In the genomic region with DNA sequence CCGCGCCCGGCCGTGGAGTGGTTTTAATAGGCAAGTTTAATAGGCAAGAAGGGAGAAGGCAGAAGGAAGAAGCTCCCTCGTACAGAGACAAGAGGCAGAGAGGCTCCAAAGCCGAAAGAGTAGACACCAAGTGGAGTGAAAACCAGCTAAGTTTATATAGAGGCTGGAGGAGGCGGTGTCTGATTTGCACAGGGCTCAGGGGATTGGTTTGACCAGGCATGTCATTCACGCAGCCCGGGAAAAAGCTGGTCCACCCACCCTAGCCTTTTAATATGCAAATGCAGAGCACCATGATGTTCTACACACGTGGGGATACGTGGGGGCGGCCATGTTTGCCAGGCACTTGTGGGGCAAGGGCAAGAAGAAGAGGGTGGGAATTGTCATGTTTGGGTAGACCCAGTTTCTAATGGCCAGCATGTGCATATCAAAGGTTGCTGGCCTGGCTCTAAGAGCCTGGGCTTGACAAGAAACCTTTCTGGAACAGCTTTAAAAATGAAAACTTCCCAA, we compare ENCODE assay signal across 34 cellular contexts.
"Had no signal": no experiment of that assay in that cellular context is flagged by ENCODE, and none has a peak within 500 bp of the region (broad histone marks: within the 10 kb centered on the region; RNA-seq: fewer than 3 reads in every experiment).

No MANE protein-coding gene starts in this region.

- H3K36me3 Mint-ChIP-seq: activated naive CD8-positive, alpha-beta T cell treated with anti-CD3 and anti-CD28 coated beads for 36 hours had no signal

- H3K9me3 Mint-ChIP-seq: activated CD4-positive, alpha-beta T cell treated with anti-CD3 and anti-CD28 coated beads, Interleukin-2, amount 10 ng/mL, durations not matched to agents 24 days and 14 days; activated T-helper 1 cell treated with anti-CD3 and anti-CD28 coated beads, Interleukin-12 subunit alpha, Interleukin-12 subunit beta, Interleukin-2, Interleukin-4 antibody, amounts not matched to agents 30 ng/mL and 10 ng/mL and 1 ng/mL, durations not matched to agents 14 hours and 24 hours and 36 hours had no signal

- H3K27me3 Mint-ChIP-seq: activated CD8-positive, alpha-beta T cell treated with anti-CD3 and anti-CD28 coated beads for 36 hours; activated naive CD8-positive, alpha-beta T cell treated with anti-CD3 and anti-CD28 coated beads for 36 hours had no signal

- H3K27ac ChIP-seq: adrenal gland, body of pancreas, brain microvascular endothelial cell, breast epithelium, VCaP had no signal

- H3K4me1 ChIP-seq: adrenal gland, breast epithelium had no signal

- H3K36me3 ChIP-seq: adrenal gland, brain microvascular endothelial cell, breast epithelium had no signal

- H3K4me3 ChIP-seq: adrenal gland, body of pancreas, breast epithelium had no signal

- H3K9me3 ChIP-seq: adrenal gland, body of pancreas had no signal

- H3K4me3 Mint-ChIP-seq: activated B cell treated with CpG ODN at 0.5 μM for 24 hours; activated CD4-positive, alpha-beta memory T cell treated with anti-CD3 and anti-CD28 coated beads for 36 hours; activated CD4-positive, alpha-beta T cell treated with anti-CD3 and anti-CD28 coated beads, Interleukin-2, amount 10 ng/mL, durations not matched to agents 24 days and 14 days; activated CD8-positive, alpha-beta T cell treated with anti-CD3 and anti-CD28 coated beads for 36 hours; activated naive CD4-positive, alpha-beta T cell treated with anti-CD3 and anti-CD28 coated beads for 36 hours; activated naive CD8-positive, alpha-beta T cell treated with anti-CD3 and anti-CD28 coated beads for 36 hours; activated T-cell treated with anti-CD3 and anti-CD28 coated beads, Interleukin-2, amount 50 U/mL, for 4 hours; activated T-cell treated with anti-CD3 and anti-CD28 coated beads, Interleukin-2, amount 50 U/mL, for 72 hours; activated T-helper 1 cell treated with anti-CD3 and anti-CD28 coated beads, Interleukin-12 subunit alpha, Interleukin-12 subunit beta, Interleukin-2, Interleukin-4 antibody, amounts not matched to agents 30 ng/mL and 10 ng/mL and 1 ng/mL, durations not matched to agents 14 hours and 24 hours and 36 hours; activated T-helper 17 cell treated with anti-CD3 and anti-CD28 coated beads, Interleukin-2, amount 50 U/mL, for 72 hours; T-helper 17 cell had no signal

- H3K4me1 Mint-ChIP-seq: activated CD4-positive, alpha-beta T cell treated with anti-CD3 and anti-CD28 coated beads, Interleukin-2, amount 10 ng/mL, durations not matched to agents 24 days and 14 days; activated naive CD8-positive, alpha-beta T cell treated with anti-CD3 and anti-CD28 coated beads for 36 hours; activated T-helper 17 cell treated with anti-CD3 and anti-CD28 coated beads, Interleukin-2, amount 50 U/mL, for 72 hours; T-helper 17 cell had no signal

- H3K27me3 ChIP-seq: adrenal gland, body of pancreas, brain microvascular endothelial cell, breast epithelium had no signal

- DNase-seq: activated B cell treated with CpG ODN at 0.5 μM for 24 hours; activated CD4-positive, alpha-beta memory T cell treated with anti-CD3 and anti-CD28 coated beads for 36 hours; activated CD4-positive, alpha-beta T cell treated with anti-CD3 and anti-CD28 coated beads for 4 hours; activated CD4-positive, alpha-beta T cell treated with anti-CD3 and anti-CD28 coated beads, Interleukin-2, amount 10 ng/mL, durations not matched to agents 24 days and 14 days; activated CD4-positive, alpha-beta T cell treated with anti-CD3 and anti-CD28 coated beads, Interleukin-2, amount 50 U/mL, for 1 hour; activated CD4-positive, alpha-beta T cell treated with anti-CD3 and anti-CD28 coated beads, Interleukin-2, amount 50 U/mL, for 4 hours; activated CD4-positive, CD25-positive, alpha-beta regulatory T cell treated with anti-CD3 and anti-CD28 coated beads, Interleukin-2, amount 50 U/mL, for 72 hours; activated CD8-positive, alpha-beta memory T cell treated with anti-CD3 and anti-CD28 coated beads, Interleukin-2, amount 50 U/mL, for 4 hours; activated CD8-positive, alpha-beta T cell treated with anti-CD3 and anti-CD28 coated beads for 36 hours; activated effector memory CD4-positive, alpha-beta T cell treated with anti-CD3 and anti-CD28 coated beads, Interleukin-2, amount 50 U/mL, for 16 hours; activated gamma-delta T cell treated with Interleukin-2 at 50 U/mL for 16 hours; activated naive CD4-positive, alpha-beta T cell; activated naive CD4-positive, alpha-beta T cell treated with anti-CD3 and anti-CD28 coated beads for 36 hours; activated naive CD4-positive, alpha-beta T cell treated with anti-CD3 and anti-CD28 coated beads, Interleukin-2, amount 50 U/mL, for 16 hours; activated naive CD8-positive, alpha-beta T cell treated with anti-CD3 and anti-CD28 coated beads for 36 hours; activated T-cell treated with anti-CD3 and anti-CD28 coated beads for 4 hours; activated T-cell treated with anti-CD3 and anti-CD28 coated beads, Interleukin-2, amount 50 U/mL, for 1 hour; activated T-cell treated with anti-CD3 and anti-CD28 coated beads, Interleukin-2, amount 50 U/mL, for 4 hours; activated T-cell treated with anti-CD3 and anti-CD28 coated beads, Interleukin-2, amount 50 U/mL, for 72 hours; adrenal gland; amniotic stem cell; aorta; body of pancreas; brain microvascular endothelial cell; central memory CD4-positive, alpha-beta T cell; T-helper 17 cell; T1000 had no signal

- FAIRE-seq: astrocyte, TTC549 had no signal

- ATAC-seq: activated CD8-positive, alpha-beta T cell treated with anti-CD3 and anti-CD28 coated beads for 36 hours; activated naive CD4-positive, alpha-beta T cell treated with anti-CD3 and anti-CD28 coated beads, Interleukin-2, amount 50 U/mL, for 72 hours; activated T-cell treated with anti-CD3 and anti-CD28 coated beads, Interleukin-2, amount 50 U/mL, for 4 hours; activated T-cell treated with anti-CD3 and anti-CD28 coated beads, Interleukin-2, amount 50 U/mL, for 72 hours; activated T-helper 17 cell treated with anti-CD3 and anti-CD28 coated beads, Interleukin-2, amount 50 U/mL, for 72 hours; body of pancreas; T-helper 17 cell had no signal

- H3K27ac Mint-ChIP-seq: activated B cell treated with CpG ODN at 0.5 μM for 24 hours; activated CD4-positive, alpha-beta memory T cell treated with anti-CD3 and anti-CD28 coated beads for 36 hours; activated CD4-positive, alpha-beta T cell treated with anti-CD3 and anti-CD28 coated beads, Interleukin-2, amount 10 ng/mL, durations not matched to agents 24 days and 14 days; activated CD8-positive, alpha-beta T cell treated with anti-CD3 and anti-CD28 coated beads for 36 hours; activated naive CD4-positive, alpha-beta T cell treated with anti-CD3 and anti-CD28 coated beads for 36 hours; activated naive CD4-positive, alpha-beta T cell treated with anti-CD3 and anti-CD28 coated beads, Interleukin-2, amount 50 U/mL, for 72 hours; activated naive CD8-positive, alpha-beta T cell treated with anti-CD3 and anti-CD28 coated beads for 36 hours; activated T-cell treated with anti-CD3 and anti-CD28 coated beads, Interleukin-2, amount 50 U/mL, for 72 hours; activated T-helper 1 cell treated with anti-CD3 and anti-CD28 coated beads, Interleukin-12 subunit alpha, Interleukin-12 subunit beta, Interleukin-2, Interleukin-4 antibody, amounts not matched to agents 30 ng/mL and 10 ng/mL and 1 ng/mL, durations not matched to agents 14 hours and 24 hours and 36 hours; activated T-helper 17 cell treated with anti-CD3 and anti-CD28 coated beads, Interleukin-2, amount 50 U/mL, for 72 hours; T-helper 17 cell had no signal
